26 cellular contexts compared by ENCODE assay signal in genomic region chr3:127389415-127389814, GRCh38.
DNase-seq lines count a peak whose midpoint lies in the region; ATAC-seq and TF ChIP-seq lines count a peak whose summit lies in the region.
"Had no signal": no experiment of that assay in that cellular context is flagged by ENCODE, and none has a peak within 500 bp of the region (broad histone marks: within the 10 kb centered on the region; RNA-seq: fewer than 3 reads in every experiment).

No MANE protein-coding gene starts in this region.

- no peaks in the 10 kb centered on the region for H3K9me3 Mint-ChIP-seq in activated naive CD8-positive, alpha-beta T cell treated with anti-CD3 and anti-CD28 coated beads, Interleukin-2, amount 10 ng/mL, durations not matched to agents 7 days and 5 days
- H3K9me3 Mint-ChIP-seq in activated naive CD8-positive, alpha-beta T cell treated with anti-CD3 and anti-CD28 coated beads for 36 hours, result no peaks in the 10 kb centered on the region
- H3K9me3 Mint-ChIP-seq: activated T-cell treated with anti-CD3 and anti-CD28 coated beads, Interleukin-2, amount 50 U/mL, for 24 hours; dendritic cell treated with granulocyte-macrophage colony-stimulating factor and Interleukin-4, amounts not matched to agents 40 ng/mL and 50 ng/mL, for 4 days; T-helper 1 cell treated with Interleukin-12 subunit alpha and Interleukin-12 subunit beta and Interleukin-4 antibody, amounts not matched to agents 30 μg/mL and 1 μg/mL, for 36 hours had no signal

- H3K36me3 ChIP-seq in RWPE2 (ENCODE audit: low read depth), result no peaks in the 10 kb centered on the region
- H3K36me3 ChIP-seq: SJSA1, thyroid gland had no signal

- no peaks in the 10 kb centered on the region for H3K9me3 ChIP-seq in RWPE2 (ENCODE audit: severe bottlenecking)
- H3K9me3 ChIP-seq: Caco-2, SJSA1, thyroid gland had no signal

- DNase-seq in activated naive CD8-positive, alpha-beta T cell treated with anti-CD3 and anti-CD28 coated beads, Interleukin-2, amount 10 ng/mL, durations not matched to agents 7 days and 5 days, result no peak
- no peak for DNase-seq in activated naive CD8-positive, alpha-beta T cell treated with anti-CD3 and anti-CD28 coated beads for 36 hours
- DNase-seq in RWPE2 (ENCODE audit: low spot score) (no peak), foreskin keratinocyte (peak; percentile 1 to 9), NCI-H2171 (lab: John Stamatoyannopoulos, UW) (no peak), activated gamma-delta T cell (lab: John Stamatoyannopoulos, UW) (no peak), NCI-H524 (lab: John Stamatoyannopoulos, UW) (no peak)
- DNase-seq: activated naive CD4-positive, alpha-beta T cell; activated T-cell treated with anti-CD3 and anti-CD28 coated beads, Interleukin-2, amount 50 U/mL, for 24 hours; amygdala; Caco-2; caudate nucleus; NCI-H187; NCI-H2227 treated with DMSO at 0.1 percent for 48 hours; NCI-H82; retina; stimulated activated CD4-positive, alpha-beta T cell treated with anti-CD3 and anti-CD28 coated beads, Interleukin-4, amount 100 ng/mL, for 24 hours; stimulated activated naive CD8-positive, alpha-beta T cell treated with anti-CD3 and anti-CD28 coated beads, Interleukin-15, Interleukin-2, amounts not matched to agents 100 U/mL and 50 U/mL, for 24 hours; thyroid gland had no signal

- no peak overlapping the region for H3K4me3 ChIP-seq in RWPE2 (ENCODE audit: severe bottlenecking)
- H3K4me3 ChIP-seq: PC-9, SJSA1, thyroid gland had no signal

- TF ChIP-seq CTCF in RWPE2 (IDR thresholded peaks at IDR 0.05; ENCODE audit: poor library complexity, severe bottlenecking), result no peak
- no peak for TF ChIP-seq CTCF in foreskin keratinocyte (conservative IDR thresholded peaks at IDR 0.05)

- POLR2A ChIA-PET in activated naive CD8-positive, alpha-beta T cell treated with anti-CD3 and anti-CD28 coated beads, Interleukin-2, amount 10 ng/mL, durations not matched to agents 7 days and 5 days (lab: Charles Lee), result no interaction called here

- H3K27me3 ChIP-seq in RWPE2 (ENCODE audit: insufficient read depth, poor library complexity, severe bottlenecking) (no peaks in the 10 kb centered on the region), foreskin keratinocyte (peaks cover 20% of the 10 kb centered on the region)
- H3K27me3 ChIP-seq: SJSA1, thyroid gland had no signal

- peaks cover 2% of the 10 kb centered on the region for H3K27me3 Mint-ChIP-seq in activated naive CD8-positive, alpha-beta T cell treated with anti-CD3 and anti-CD28 coated beads, Interleukin-2, amount 10 ng/mL, durations not matched to agents 7 days and 5 days
- peaks cover 19% of the 10 kb centered on the region for H3K27me3 Mint-ChIP-seq in activated naive CD8-positive, alpha-beta T cell treated with anti-CD3 and anti-CD28 coated beads for 36 hours

- H3K4me1 Mint-ChIP-seq in activated naive CD8-positive, alpha-beta T cell treated with anti-CD3 and anti-CD28 coated beads, Interleukin-2, amount 10 ng/mL, durations not matched to agents 7 days and 5 days, result no peaks in the 10 kb centered on the region
- no peaks in the 10 kb centered on the region for H3K4me1 Mint-ChIP-seq in activated naive CD8-positive, alpha-beta T cell treated with anti-CD3 and anti-CD28 coated beads for 36 hours

- H3K4me3 Mint-ChIP-seq in activated naive CD8-positive, alpha-beta T cell treated with anti-CD3 and anti-CD28 coated beads, Interleukin-2, amount 10 ng/mL, durations not matched to agents 7 days and 5 days, result no peak overlapping the region
- H3K4me3 Mint-ChIP-seq in activated naive CD8-positive, alpha-beta T cell treated with anti-CD3 and anti-CD28 coated beads for 36 hours, result no peak overlapping the region
- H3K4me3 Mint-ChIP-seq: activated T-cell treated with anti-CD3 and anti-CD28 coated beads, Interleukin-2, amount 50 U/mL, for 24 hours; dendritic cell treated with granulocyte-macrophage colony-stimulating factor and Interleukin-4, amounts not matched to agents 40 ng/mL and 50 ng/mL, for 4 days; T-helper 1 cell treated with Interleukin-12 subunit alpha and Interleukin-12 subunit beta and Interleukin-4 antibody, amounts not matched to agents 30 μg/mL and 1 μg/mL, for 36 hours had no signal

- H3K36me3 Mint-ChIP-seq in activated naive CD8-positive, alpha-beta T cell treated with anti-CD3 and anti-CD28 coated beads, Interleukin-2, amount 10 ng/mL, durations not matched to agents 7 days and 5 days, result no peaks in the 10 kb centered on the region
- no peaks in the 10 kb centered on the region for H3K36me3 Mint-ChIP-seq in activated naive CD8-positive, alpha-beta T cell treated with anti-CD3 and anti-CD28 coated beads for 36 hours

- H3K4me1 ChIP-seq in RWPE2 (ENCODE audit: insufficient read depth, poor library complexity, severe bottlenecking), result no peaks in the 10 kb centered on the region
- H3K4me1 ChIP-seq in foreskin keratinocyte, result no peaks in the 10 kb centered on the region
- H3K4me1 ChIP-seq: Caco-2, SJSA1, thyroid gland had no signal

- no peak for ATAC-seq in activated naive CD8-positive, alpha-beta T cell treated with anti-CD3 and anti-CD28 coated beads, Interleukin-2, amount 10 ng/mL, durations not matched to agents 7 days and 5 days (ENCODE audit: low read depth)
- ATAC-seq in RWPE2 (ENCODE audit: low read depth) (peak; percentile 51; the same call in 1 of the 3 replicates), foreskin keratinocyte (peak; percentile 15), HG03565 (IDR thresholded peaks at IDR 0.05; ENCODE audit: unreplicated experiment) (no peak)
- ATAC-seq: stimulated activated naive CD8-positive, alpha-beta T cell treated with anti-CD3 and anti-CD28 coated beads, Interleukin-15, Interleukin-2, amounts not matched to agents 100 U/mL and 50 U/mL, for 24 hours had no signal

- H3K27ac Mint-ChIP-seq in activated naive CD8-positive, alpha-beta T cell treated with anti-CD3 and anti-CD28 coated beads, Interleukin-2, amount 10 ng/mL, durations not matched to agents 7 days and 5 days, result peak overlapping the region; percentile 57
- no peak overlapping the region for H3K27ac Mint-ChIP-seq in activated naive CD8-positive, alpha-beta T cell treated with anti-CD3 and anti-CD28 coated beads for 36 hours
- H3K27ac Mint-ChIP-seq: activated T-cell treated with anti-CD3 and anti-CD28 coated beads, Interleukin-2, amount 50 U/mL, for 24 hours; dendritic cell treated with granulocyte-macrophage colony-stimulating factor and Interleukin-4, amounts not matched to agents 40 ng/mL and 50 ng/mL, for 4 days; T-helper 1 cell treated with Interleukin-12 subunit alpha and Interleukin-12 subunit beta and Interleukin-4 antibody, amounts not matched to agents 30 μg/mL and 1 μg/mL, for 36 hours had no signal

- H3K27ac ChIP-seq in RWPE2 (ENCODE audit: poor library complexity, severe bottlenecking), result no peak overlapping the region
- no peak overlapping the region for H3K27ac ChIP-seq in foreskin keratinocyte
- H3K27ac ChIP-seq: epithelial cell of prostate, KMS-11, PC-9, SJSA1, thyroid gland had no signal

Comparison
In these comparisons a context has a peak if more than half of its experiments do, and no peak if none do; other contexts are left out.
1. ATAC-seq: peak in RWPE2 (single experiment) and foreskin keratinocyte (single experiment); none in activated naive CD8-positive, alpha-beta T cell treated with anti-CD3 and anti-CD28 coated beads, Interleukin-2, amount 10 ng/mL, durations not matched to agents 7 days and 5 days (single experiment) and HG03565 (single experiment).
2. DNase-seq: peak in foreskin keratinocyte (2 of 2); none in activated naive CD8-positive, alpha-beta T cell treated with anti-CD3 and anti-CD28 coated beads, Interleukin-2, amount 10 ng/mL, durations not matched to agents 7 days and 5 days (single experiment), activated naive CD8-positive, alpha-beta T cell treated with anti-CD3 and anti-CD28 coated beads for 36 hours (single experiment), RWPE2 (single experiment), NCI-H2171 (single experiment), activated gamma-delta T cell (single experiment) and NCI-H524 (0 of 2).